Comparison of ENCODE assay signal across 1 cellular context in the genomic region with DNA sequence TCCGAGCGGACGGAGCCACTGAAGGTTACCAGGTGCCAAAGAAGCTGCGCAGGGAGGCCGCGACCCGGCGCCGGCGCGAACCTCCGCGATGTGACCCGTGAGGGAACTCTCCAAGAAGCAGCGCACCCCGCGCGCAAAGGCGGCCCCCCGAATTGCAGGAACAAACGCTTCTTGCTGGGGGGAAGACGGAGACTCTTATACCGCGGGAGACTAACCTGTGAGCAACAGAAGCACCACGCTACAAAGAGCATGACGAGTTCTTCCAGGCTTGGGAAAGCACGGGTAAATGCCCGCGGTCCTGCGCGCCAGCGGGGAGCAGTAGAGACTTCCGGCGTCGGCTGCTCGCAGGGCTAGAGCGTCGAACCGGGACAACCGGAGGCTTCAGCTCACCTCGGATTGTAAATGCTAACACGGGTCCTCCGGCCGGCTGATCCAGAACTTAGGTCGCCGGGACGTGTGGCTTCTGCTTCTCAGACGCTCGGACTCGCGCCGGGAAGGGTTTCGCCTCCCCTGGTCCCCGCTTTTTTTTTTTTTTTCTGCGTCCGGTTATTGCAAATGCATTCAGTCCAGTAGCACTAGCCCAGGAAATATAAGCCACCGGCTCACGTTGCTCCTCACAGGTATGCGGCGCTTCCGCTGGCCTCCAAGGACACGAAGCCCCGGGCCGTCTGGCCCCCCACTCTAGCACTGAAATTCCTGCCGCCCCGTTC.
A peak's percentile ranks its signal among the peaks of the same experiment; 100 is the strongest.
TF ChIP-seq lines count a peak whose summit lies in the region.

A gene with protein sequence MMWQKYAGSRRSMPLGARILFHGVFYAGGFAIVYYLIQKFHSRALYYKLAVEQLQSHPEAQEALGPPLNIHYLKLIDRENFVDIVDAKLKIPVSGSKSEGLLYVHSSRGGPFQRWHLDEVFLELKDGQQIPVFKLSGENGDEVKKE (minus strand): TSS at position 310 of the 710 bp plus-strand sequence. CDS start 80,909 bp downstream, outside the sequence.

TF ChIP-seq in H1, 55 proteins besides CTCF, POLR2A, EP300 and RAD21 (continues in another document):
- 0 out of 2 replicates have a peak, but pooled peaks have one; percentile 53 for TF ChIP-seq SP1 (IDR thresholded peaks at IDR 0.05; ENCODE audit: low read depth, low read length)
- peak; percentile 85 for TF ChIP-seq KDM4A (IDR thresholded peaks at IDR 0.05; ENCODE audit: low read depth, low read length, severe bottlenecking)
- no peak for TF ChIP-seq CHD7 (IDR thresholded peaks at IDR 0.05; ENCODE audit: insufficient replicate concordance, low read length)
- TF ChIP-seq SIN3A (conservative IDR thresholded peaks at IDR 0.05 in 1 of 2, IDR thresholded peaks at IDR 0.05 in 1 of 2; ENCODE audit: low read depth in 1 of 2, low read length in 2 of 2): peak; percentile 75; a peak in 1 of 4 replicates
- TF ChIP-seq TAF7 (optimal IDR thresholded peaks at IDR 0.05; ENCODE audit: borderline replicate concordance, low read depth, low read length): peak; percentile 82
- TF ChIP-seq RBBP5 (IDR thresholded peaks at IDR 0.05; ENCODE audit: borderline replicate concordance, low read depth, low read length): peak; percentile 95
- peak; percentile 65 for TF ChIP-seq BACH1 (IDR thresholded peaks at IDR 0.05; ENCODE audit: low read length)
- no peak for TF ChIP-seq ATF3 (IDR thresholded peaks at IDR 0.05; ENCODE audit: insufficient read depth, low read depth, low read length)
- no peak for TF ChIP-seq HDAC6 (IDR thresholded peaks at IDR 0.05; ENCODE audit: low read depth, low read length)
- TF ChIP-seq YY1 (IDR thresholded peaks at IDR 0.05; ENCODE audit: low read depth, low read length): 0 out of 2 replicates have a peak, but pooled peaks have one; percentile 29
- TF ChIP-seq RFX5 (IDR thresholded peaks at IDR 0.05; ENCODE audit: borderline replicate concordance, low read depth, low read length): no peak
- no peak for TF ChIP-seq SRF (IDR thresholded peaks at IDR 0.05; ENCODE audit: low read depth, low read length)
- TF ChIP-seq GABPA (IDR thresholded peaks at IDR 0.05; ENCODE audit: borderline replicate concordance, insufficient read depth, low read length): peak; percentile 91
- TF ChIP-seq PHF8 (conservative IDR thresholded peaks at IDR 0.05; ENCODE audit: low read depth, low read length): peak; percentile 88
- no peak for TF ChIP-seq CTBP2 (IDR thresholded peaks at IDR 0.05; ENCODE audit: borderline replicate concordance, insufficient read depth, insufficient read length, low read length)
- TF ChIP-seq TEAD4 (IDR thresholded peaks at IDR 0.05; ENCODE audit: low read depth, low read length): peak; percentile 18; the same call in 1 of the 2 replicates
- TF ChIP-seq JUN (IDR thresholded peaks at IDR 0.05; ENCODE audit: low read depth, low read length): no peak
- TF ChIP-seq CHD1 (IDR thresholded peaks at IDR 0.05; ENCODE audit: low read depth, low read length): no peak
- no peak for TF ChIP-seq KDM5A (IDR thresholded peaks at IDR 0.05; ENCODE audit: low read length)
- peak; percentile 86 for TF ChIP-seq SP2 (IDR thresholded peaks at IDR 0.05; ENCODE audit: low read length)
- no peak for TF ChIP-seq KDM1A (IDR thresholded peaks at IDR 0.05; ENCODE audit: borderline replicate concordance, low read length)
- no peak for TF ChIP-seq CEBPB (IDR thresholded peaks at IDR 0.05; ENCODE audit: low read depth, low read length)
- no peak for TF ChIP-seq NANOG (IDR thresholded peaks at IDR 0.05; ENCODE audit: insufficient read depth, low read depth, low read length, poor library complexity, severe bottlenecking)
- no peak for TF ChIP-seq SIRT6 (IDR thresholded peaks at IDR 0.05; ENCODE audit: low read length)
- TF ChIP-seq TAF1 (IDR thresholded peaks at IDR 0.05; ENCODE audit: low read depth, low read length): peak; percentile 95
- TF ChIP-seq POLR2AphosphoS5 (IDR thresholded peaks at IDR 0.05; ENCODE audit: low read depth, low read length): peak; percentile 86
- no peak for TF ChIP-seq BCL11A (IDR thresholded peaks at IDR 0.05; ENCODE audit: low read depth in 2 of 2, low read length in 2 of 2)
- TF ChIP-seq RXRA (IDR thresholded peaks at IDR 0.05; ENCODE audit: insufficient read depth, low read depth, low read length): no peak
- no peak for TF ChIP-seq FOSL1 (IDR thresholded peaks at IDR 0.05; ENCODE audit: insufficient read depth, low read depth, low read length)
- TF ChIP-seq SP4 (IDR thresholded peaks at IDR 0.05; ENCODE audit: low read length): no peak
- no peak for TF ChIP-seq TCF12 (IDR thresholded peaks at IDR 0.05; ENCODE audit: low read depth, low read length)
- TF ChIP-seq, protein P1, sequence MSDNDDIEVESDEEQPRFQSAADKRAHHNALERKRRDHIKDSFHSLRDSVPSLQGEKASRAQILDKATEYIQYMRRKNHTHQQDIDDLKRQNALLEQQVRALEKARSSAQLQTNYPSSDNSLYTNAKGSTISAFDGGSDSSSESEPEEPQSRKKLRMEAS (IDR thresholded peaks at IDR 0.05): peak; percentile 51; the same call in 1 of the 2 replicates
- no peak for TF ChIP-seq EZH2 (IDR thresholded peaks at IDR 0.05; ENCODE audit: low read depth, low read length, severe bottlenecking)
- TF ChIP-seq BRCA1 (IDR thresholded peaks at IDR 0.05; ENCODE audit: low read depth, low read length): no peak
- 0 out of 2 replicates have a peak, but pooled peaks have one; percentile 61 for TF ChIP-seq EGR1 (IDR thresholded peaks at IDR 0.05; ENCODE audit: borderline replicate concordance, low read depth, low read length)
- TF ChIP-seq JUND (IDR thresholded peaks at IDR 0.05; ENCODE audit: low read length): no peak; the same call in 1 of the 2 replicates
- peak in 1 of 2 experiments; percentile 90; a peak in 2 of 4 replicates for TF ChIP-seq HDAC2 (IDR thresholded peaks at IDR 0.05; ENCODE audit: borderline replicate concordance in 1 of 2, low read depth in 2 of 2, low read length in 2 of 2)
- no peak; the same call in 1 of the 2 replicates for TF ChIP-seq NRF1 (IDR thresholded peaks at IDR 0.05; ENCODE audit: low read depth, low read length)
- TF ChIP-seq, protein P2, sequence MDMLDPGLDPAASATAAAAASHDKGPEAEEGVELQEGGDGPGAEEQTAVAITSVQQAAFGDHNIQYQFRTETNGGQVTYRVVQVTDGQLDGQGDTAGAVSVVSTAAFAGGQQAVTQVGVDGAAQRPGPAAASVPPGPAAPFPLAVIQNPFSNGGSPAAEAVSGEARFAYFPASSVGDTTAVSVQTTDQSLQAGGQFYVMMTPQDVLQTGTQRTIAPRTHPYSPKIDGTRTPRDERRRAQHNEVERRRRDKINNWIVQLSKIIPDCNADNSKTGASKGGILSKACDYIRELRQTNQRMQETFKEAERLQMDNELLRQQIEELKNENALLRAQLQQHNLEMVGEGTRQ (IDR thresholded peaks at IDR 0.05; ENCODE audit: low read length): no peak
- TF ChIP-seq E2F6 (IDR thresholded peaks at IDR 0.05): peak; percentile 34; the same call in 1 of the 2 replicates
- TF ChIP-seq ASH2L (IDR thresholded peaks at IDR 0.05; ENCODE audit: low read length): peak; percentile 99
- TF ChIP-seq CBX8 (IDR thresholded peaks at IDR 0.05; ENCODE audit: borderline replicate concordance, low read depth, low read length): no peak
- peak; percentile 84 for TF ChIP-seq TBP (IDR thresholded peaks at IDR 0.05; ENCODE audit: low read depth, low read length)
- no peak for TF ChIP-seq CHD2 (IDR thresholded peaks at IDR 0.05; ENCODE audit: low read length)
- no peak for TF ChIP-seq POU5F1 (IDR thresholded peaks at IDR 0.05; ENCODE audit: low read depth, low read length)
- no peak for TF ChIP-seq SUZ12 (IDR thresholded peaks at IDR 0.05; ENCODE audit: low read length)
- no peak for TF ChIP-seq MAFK (IDR thresholded peaks at IDR 0.05; ENCODE audit: low read depth, low read length)
- no peak for TF ChIP-seq SIX5 (IDR thresholded peaks at IDR 0.05; ENCODE audit: low read depth, low read length)
- TF ChIP-seq, protein P3, sequence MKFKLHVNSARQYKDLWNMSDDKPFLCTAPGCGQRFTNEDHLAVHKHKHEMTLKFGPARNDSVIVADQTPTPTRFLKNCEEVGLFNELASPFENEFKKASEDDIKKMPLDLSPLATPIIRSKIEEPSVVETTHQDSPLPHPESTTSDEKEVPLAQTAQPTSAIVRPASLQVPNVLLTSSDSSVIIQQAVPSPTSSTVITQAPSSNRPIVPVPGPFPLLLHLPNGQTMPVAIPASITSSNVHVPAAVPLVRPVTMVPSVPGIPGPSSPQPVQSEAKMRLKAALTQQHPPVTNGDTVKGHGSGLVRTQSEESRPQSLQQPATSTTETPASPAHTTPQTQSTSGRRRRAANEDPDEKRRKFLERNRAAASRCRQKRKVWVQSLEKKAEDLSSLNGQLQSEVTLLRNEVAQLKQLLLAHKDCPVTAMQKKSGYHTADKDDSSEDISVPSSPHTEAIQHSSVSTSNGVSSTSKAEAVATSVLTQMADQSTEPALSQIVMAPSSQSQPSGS (IDR thresholded peaks at IDR 0.05; ENCODE audit: low read length): no peak
- peak; percentile 44; the same call in 1 of the 2 replicates for TF ChIP-seq CREB1 (IDR thresholded peaks at IDR 0.05)
- TF ChIP-seq ZNF274 (IDR thresholded peaks at IDR 0.05; ENCODE audit: borderline replicate concordance, extremely low read depth, low read length): no peak
- TF ChIP-seq GTF2F1 (IDR thresholded peaks at IDR 0.05; ENCODE audit: borderline replicate concordance, low read depth, low read length): 0 out of 2 replicates have a peak, but pooled peaks have one; percentile 40
- peak; percentile 43 for TF ChIP-seq SAP30 (IDR thresholded peaks at IDR 0.05; ENCODE audit: insufficient read depth, insufficient replicate concordance, low read length)
- TF ChIP-seq CBX5 (IDR thresholded peaks at IDR 0.05; ENCODE audit: low read depth, low read length): no peak
